In the genomic region with DNA sequence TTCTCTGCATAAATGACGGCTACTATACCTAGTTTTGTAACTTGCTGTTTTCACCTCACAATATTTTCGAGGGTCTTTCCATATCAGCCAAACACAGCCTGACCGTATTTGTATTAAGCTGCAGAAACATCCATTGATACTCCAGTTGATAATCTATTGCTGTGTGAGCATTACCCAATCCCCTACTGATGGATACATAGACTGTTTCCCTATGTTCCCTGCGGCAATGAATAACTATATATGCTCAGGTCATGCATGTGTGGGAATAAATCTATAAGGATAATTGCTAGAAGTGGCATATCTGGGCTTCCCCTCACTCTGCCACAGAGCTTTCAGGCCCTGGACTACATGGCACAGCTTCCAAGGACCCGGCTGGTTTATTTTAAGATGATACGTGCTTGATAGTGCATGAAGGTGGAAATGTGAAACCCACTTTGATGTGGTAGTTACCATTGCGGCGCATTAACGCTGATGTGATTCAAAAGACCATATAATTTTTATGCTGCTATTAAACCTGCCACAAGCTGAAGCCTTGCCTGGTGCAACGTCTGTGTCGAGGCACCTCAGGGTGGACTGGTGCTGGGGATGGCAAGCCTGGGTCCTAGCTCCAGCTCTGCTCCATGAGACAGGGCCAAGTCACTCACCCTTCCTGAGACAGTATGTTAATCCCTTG, we compare ENCODE assay signal across 13 cellular contexts.
"Had no signal": no experiment of that assay in that cellular context is flagged by ENCODE, and none has a peak within 500 bp of the region (broad histone marks: within the 10 kb centered on the region; RNA-seq: fewer than 3 reads in every experiment).

No MANE protein-coding gene starts in this region.

- DNase-seq: amniotic stem cell; body of pancreas; effector memory CD8-positive, alpha-beta T cell; stimulated activated CD4-positive, alpha-beta T cell treated with anti-CD3 and anti-CD28 coated beads, Interleukin-2, amount 100 ng/mL, for 48 hours; stimulated activated naive CD8-positive, alpha-beta T cell treated with anti-CD3 and anti-CD28 coated beads, Interleukin-15, Interleukin-2, amounts not matched to agents 100 U/mL and 50 U/mL, for 24 hours had no signal

- ATAC-seq: activated CD4-positive, CD25-positive, alpha-beta regulatory T cell treated with anti-CD3 and anti-CD28 coated beads, Interleukin-2, amount 50 U/mL, for 24 hours; activated naive CD4-positive, alpha-beta T cell treated with anti-CD3 and anti-CD28 coated beads, Interleukin-2, amount 50 U/mL, for 72 hours; effector memory CD8-positive, alpha-beta T cell; gastroesophageal sphincter; stimulated activated naive CD8-positive, alpha-beta T cell treated with anti-CD3 and anti-CD28 coated beads, Interleukin-15, Interleukin-2, amounts not matched to agents 100 U/mL and 50 U/mL, for 24 hours had no signal

- H3K9me3 ChIP-seq: body of pancreas, gastroesophageal sphincter, suprapubic skin had no signal

- H3K4me1 ChIP-seq: gastroesophageal sphincter, suprapubic skin had no signal

- H2AFZ ChIP-seq: hepatocyte had no signal

- H3K4me1 Mint-ChIP-seq: central memory CD8-positive, alpha-beta T cell had no signal

- H3K36me3 Mint-ChIP-seq: activated naive CD4-positive, alpha-beta T cell treated with anti-CD3 and anti-CD28 coated beads, Interleukin-2, amount 50 U/mL, for 72 hours; type B pancreatic cell had no signal

- H3K4me3 ChIP-seq: body of pancreas, gastroesophageal sphincter, hepatocyte, suprapubic skin had no signal

- H3K36me3 ChIP-seq: gastroesophageal sphincter, suprapubic skin had no signal

- H3K27me3 Mint-ChIP-seq: type B pancreatic cell had no signal

- H3K27me3 ChIP-seq: body of pancreas, gastroesophageal sphincter, hepatocyte, suprapubic skin had no signal

- H3K4me3 Mint-ChIP-seq: central memory CD8-positive, alpha-beta T cell; effector memory CD8-positive, alpha-beta T cell; type B pancreatic cell had no signal

- H3K79me2 ChIP-seq: hepatocyte had no signal

- H3K4me2 ChIP-seq: hepatocyte had no signal

- H3K9me3 Mint-ChIP-seq: activated naive CD4-positive, alpha-beta T cell treated with anti-CD3 and anti-CD28 coated beads, Interleukin-2, amount 50 U/mL, for 72 hours; central memory CD8-positive, alpha-beta T cell; effector memory CD8-positive, alpha-beta T cell; type B pancreatic cell had no signal

- H3K27ac ChIP-seq: body of pancreas, epithelial cell of prostate, gastroesophageal sphincter, hepatocyte, suprapubic skin had no signal
